Comparison of ENCODE assay signal across 8 cellular contexts in genomic region chr17:75588546-75589016, GRCh38. TPM values are rescaled to one million over a fixed set of nuclear protein-coding genes. Genes with fewer than 3 reads are reported as not detected.
A peak's percentile ranks its signal among the peaks of the same experiment; 100 is the strongest.
DNase-seq lines count a peak whose midpoint lies in the region; ATAC-seq and TF ChIP-seq lines count a peak whose summit lies in the region.

No MANE protein-coding gene starts in this region.

- H3K4me3 ChIP-seq in mucosa of descending colon, result peak overlapping the region; percentile 24

- DNase-seq in activated CD4-positive, alpha-beta T cell treated with anti-CD3 and anti-CD28 coated beads for 36 hours, result no peak
- DNase-seq in activated CD4-positive, alpha-beta T cell treated with anti-CD3 and anti-CD28 coated beads, Interleukin-2, amount 50 U/mL, for 1 hour, result no peak
- DNase-seq in KBM-7 (peak; percentile 26), mucosa of descending colon (peak in 1 of 3 donors; percentile 75), occipital lobe (lab: John Stamatoyannopoulos, UW) (no peak)

- peak; percentile 14 for ATAC-seq in activated CD4-positive, alpha-beta T cell treated with anti-CD3 and anti-CD28 coated beads for 36 hours
- ATAC-seq in mucosa of descending colon, result peak; percentile 52
- no peak for ATAC-seq in GM18870 (IDR thresholded peaks at IDR 0.05; ENCODE audit: unreplicated experiment)
- no peak for ATAC-seq in GM21576 (IDR thresholded peaks at IDR 0.05; ENCODE audit: unreplicated experiment)

- in situ Hi-C loops in KBM-7 (cut with MboI; ENCODE audit: low pct_unique_long_range_greater_than_20kb, low sequenced_read_pairs), result no loop called here

- H3K4me1 Mint-ChIP-seq in activated CD4-positive, alpha-beta T cell treated with anti-CD3 and anti-CD28 coated beads for 36 hours, result no peaks in the 10 kb centered on the region
- H3K4me1 Mint-ChIP-seq in dendritic cell treated with granulocyte-macrophage colony-stimulating factor and Interleukin-4, amounts not matched to agents 40 ng/mL and 50 ng/mL, for 4 days (ENCODE audit: low read depth), result peaks cover 29% of the 10 kb centered on the region

- H3K4me1 ChIP-seq in mucosa of descending colon (ENCODE audit: low read depth), result peaks cover 17% of the 10 kb centered on the region

- H3K27ac Mint-ChIP-seq in activated CD4-positive, alpha-beta T cell treated with anti-CD3 and anti-CD28 coated beads for 36 hours, result no peak overlapping the region
- peak overlapping the region; percentile 93 for H3K27ac Mint-ChIP-seq in dendritic cell treated with granulocyte-macrophage colony-stimulating factor and Interleukin-4, amounts not matched to agents 40 ng/mL and 50 ng/mL, for 4 days

- H3K27me3 Mint-ChIP-seq in activated CD4-positive, alpha-beta T cell treated with anti-CD3 and anti-CD28 coated beads for 36 hours, result peaks cover 2% of the 10 kb centered on the region
- no peaks in the 10 kb centered on the region for H3K27me3 Mint-ChIP-seq in dendritic cell treated with granulocyte-macrophage colony-stimulating factor and Interleukin-4, amounts not matched to agents 40 ng/mL and 50 ng/mL, for 4 days

- intact Hi-C loops in activated CD4-positive, alpha-beta T cell treated with anti-CD3 and anti-CD28 coated beads for 36 hours (cut with DNase I, micrococcal nuclease), result loop anchor here (1.0 to 10.0 kb wide), 18 partner anchors 7 to 716 kb away; partner anchors contain the start of genes LLGL2 (in 2 of the 2), CDR2L (in 1 of the 2), FDXR (in 1 of the 2) and GGA3 (in 1 of the 2)
- intact Hi-C loops in dendritic cell treated with granulocyte-macrophage colony-stimulating factor and Interleukin-4, amounts not matched to agents 40 ng/mL and 50 ng/mL, for 4 days (cut with micrococcal nuclease), result loop anchor here (2.0 kb wide), 2 partner anchors 72 to 162 kb away; partner anchors contain the start of gene TSEN54
- intact Hi-C loops in mucosa of descending colon (cut with DNase I, micrococcal nuclease), result no loop called here

- CTCF ChIA-PET in activated CD4-positive, alpha-beta T cell treated with anti-CD3 and anti-CD28 coated beads for 36 hours (lab: Charles Lee), result interaction anchor here (0.6 to 1.3 kb wide), 6 partner anchors 17 to 165 kb away, joined by 3 to 5 read pairs (median 4); no protein-coding TSS in a partner anchor

- peak overlapping the region; percentile 44 for H3K4me3 Mint-ChIP-seq in activated CD4-positive, alpha-beta T cell treated with anti-CD3 and anti-CD28 coated beads for 36 hours
- H3K4me3 Mint-ChIP-seq in dendritic cell treated with granulocyte-macrophage colony-stimulating factor and Interleukin-4, amounts not matched to agents 40 ng/mL and 50 ng/mL, for 4 days, result peak overlapping the region; percentile 86

- H3K36me3 ChIP-seq in mucosa of descending colon (ENCODE audit: low read depth), result no peaks in the 10 kb centered on the region

- POLR2A ChIA-PET in activated CD4-positive, alpha-beta T cell treated with anti-CD3 and anti-CD28 coated beads for 36 hours (lab: Charles Lee), result interaction anchor here (0.6 kb wide), 1 partner anchor 72 kb away, joined by 3 read pairs; the partner anchor contains the start of gene TSEN54

- no peaks in the 10 kb centered on the region for H3K36me3 Mint-ChIP-seq in activated CD4-positive, alpha-beta T cell treated with anti-CD3 and anti-CD28 coated beads for 36 hours (ENCODE audit: low read depth)
- H3K36me3 Mint-ChIP-seq in dendritic cell treated with granulocyte-macrophage colony-stimulating factor and Interleukin-4, amounts not matched to agents 40 ng/mL and 50 ng/mL, for 4 days (ENCODE audit: low read depth), result peaks cover 21% of the 10 kb centered on the region

- no peak for TF ChIP-seq CTCF in mucosa of descending colon (IDR thresholded peaks at IDR 0.05)

- no peaks in the 10 kb centered on the region for H3K9me3 ChIP-seq in mucosa of descending colon

- H3K9me3 Mint-ChIP-seq in activated CD4-positive, alpha-beta T cell treated with anti-CD3 and anti-CD28 coated beads for 36 hours (ENCODE audit: low read depth), result no peaks in the 10 kb centered on the region
- H3K9me3 Mint-ChIP-seq in dendritic cell treated with granulocyte-macrophage colony-stimulating factor and Interleukin-4, amounts not matched to agents 40 ng/mL and 50 ng/mL, for 4 days, result no peaks in the 10 kb centered on the region

RNA-seq across cellular contexts. Expression of gene MYO15B, which starts 1.0 kb away (rescaled TPM):
- 10 to 100 TPM; 20.8 to 22.4 TPM for total RNA-seq in activated CD4-positive, alpha-beta T cell treated with anti-CD3 and anti-CD28 coated beads for 36 hours
- total RNA-seq in mucosa of descending colon, result 1,000 to 10,000 TPM in 1 of 3 donors, 100 to 1,000 TPM in 2; 591 to 1,071 (median 660) TPM
- total RNA-seq in occipital lobe, result 15.9 TPM

RNA-seq across cellular contexts. Expression of gene SMIM5, which starts 44.7 kb away (rescaled TPM):
- under 1 TPM; 0.12 to 0.14 TPM for total RNA-seq in activated CD4-positive, alpha-beta T cell treated with anti-CD3 and anti-CD28 coated beads for 36 hours
- total RNA-seq in mucosa of descending colon, result 10 to 100 TPM; 20.7 to 41.6 (median 27.5) TPM
- total RNA-seq in occipital lobe, result 0.47 TPM

Comparison
In these comparisons a context has a peak if more than half of its experiments do, and no peak if none do; other contexts are left out.
1. ATAC-seq: peak in activated CD4-positive, alpha-beta T cell treated with anti-CD3 and anti-CD28 coated beads for 36 hours (single experiment) and mucosa of descending colon (single experiment); none in GM18870 (single experiment) and GM21576 (single experiment).
2. RNA of gene MYO15B, which starts 1.0 kb away (total RNA-seq): 591 to 1,071 TPM in mucosa of descending colon; 20.8 to 22.4 TPM in activated CD4-positive, alpha-beta T cell treated with anti-CD3 and anti-CD28 coated beads for 36 hours and 15.9 TPM in occipital lobe (single experiment); every median in the first group is over 10 times any median in the second.
3. RNA of gene SMIM5, which starts 44.7 kb away (total RNA-seq): 20.7 to 41.6 TPM in mucosa of descending colon; 0.47 TPM in occipital lobe (single experiment) and 0.12 to 0.14 TPM in activated CD4-positive, alpha-beta T cell treated with anti-CD3 and anti-CD28 coated beads for 36 hours; every median in the first group is over 10 times any median in the second.
4. intact Hi-C loops: an anchor here in activated CD4-positive, alpha-beta T cell treated with anti-CD3 and anti-CD28 coated beads for 36 hours (1.0 to 10.0 kb wide) and dendritic cell treated with granulocyte-macrophage colony-stimulating factor and Interleukin-4, amounts not matched to agents 40 ng/mL and 50 ng/mL, for 4 days (2.0 kb wide); none called in mucosa of descending colon.